20 cellular contexts compared by ENCODE assay signal in genomic region chr11:113271551-113272245, GRCh38.
"Had no signal": no experiment of that assay in that cellular context is flagged by ENCODE, and none has a peak within 500 bp of the region (broad histone marks: within the 10 kb centered on the region; RNA-seq: fewer than 3 reads in every experiment).

No MANE protein-coding gene starts in this region.

- H3K4me3 ChIP-seq: colonic mucosa, esophagus muscularis mucosa, gastrocnemius medialis, heart right ventricle, left lung, lower lobe of right lung had no signal

- H3K36me3 ChIP-seq: colonic mucosa, gastrocnemius medialis, left lung, lower lobe of right lung had no signal

- H3K27ac Mint-ChIP-seq: dendritic cell treated with granulocyte-macrophage colony-stimulating factor and Interleukin-4, amounts not matched to agents 40 ng/mL and 50 ng/mL, for 4 days; effector memory CD8-positive, alpha-beta T cell; endodermal cell; naive thymus-derived CD4-positive, alpha-beta T cell had no signal

- H3K4me3 Mint-ChIP-seq: dendritic cell treated with granulocyte-macrophage colony-stimulating factor and Interleukin-4, amounts not matched to agents 40 ng/mL and 50 ng/mL, for 4 days; effector memory CD8-positive, alpha-beta T cell; endodermal cell; naive thymus-derived CD4-positive, alpha-beta T cell had no signal

- H3K9me3 ChIP-seq: colonic mucosa, esophagus muscularis mucosa, gastrocnemius medialis, heart right ventricle, left lung, lower lobe of right lung had no signal

- DNase-seq: colonic mucosa; cortex of kidney; effector CD8-positive, alpha-beta T cell; effector memory CD8-positive, alpha-beta T cell; endodermal cell; foreskin melanocyte; gastrocnemius medialis; glutamatergic neuron; head of caudate nucleus; heart right ventricle; hippocampal formation; left cardiac atrium; left lung; left ventricle myocardium superior; lower lobe of right lung; mesenchymal stem cell; midbrain; naive thymus-derived CD4-positive, alpha-beta T cell had no signal

- H3K4me1 ChIP-seq: colonic mucosa, esophagus muscularis mucosa, gastrocnemius medialis, left lung, lower lobe of right lung had no signal

- ATAC-seq: effector memory CD8-positive, alpha-beta T cell; gastrocnemius medialis; heart right ventricle; left cardiac atrium; left lung; left ventricle myocardium superior; lower lobe of right lung; naive thymus-derived CD4-positive, alpha-beta T cell had no signal

- H3K9me3 Mint-ChIP-seq: dendritic cell treated with granulocyte-macrophage colony-stimulating factor and Interleukin-4, amounts not matched to agents 40 ng/mL and 50 ng/mL, for 4 days; effector memory CD8-positive, alpha-beta T cell; endodermal cell; naive thymus-derived CD4-positive, alpha-beta T cell had no signal

- H3K27me3 Mint-ChIP-seq: dendritic cell treated with granulocyte-macrophage colony-stimulating factor and Interleukin-4, amounts not matched to agents 40 ng/mL and 50 ng/mL, for 4 days had no signal

- H3K27me3 ChIP-seq: colonic mucosa, esophagus muscularis mucosa, gastrocnemius medialis, heart right ventricle had no signal

- H3K36me3 Mint-ChIP-seq: naive thymus-derived CD4-positive, alpha-beta T cell had no signal

- H3K27ac ChIP-seq: colonic mucosa, esophagus muscularis mucosa, gastrocnemius medialis, heart right ventricle, left lung, lower lobe of right lung had no signal
